ENCODE assay signal across 1 cellular context in genomic region chr2:32063310-32064020, GRCh38.
TF ChIP-seq lines count a peak whose summit lies in the region.

TSS of gene SPAST (plus strand) at chr2:32063556. CDS start at chr2:32063832, 276 bp downstream.

TF ChIP-seq in HepG2, 621 proteins besides CTCF, POLR2A, EP300 and RAD21 (continued from another document and continues in another):
- TF ChIP-seq ZNF646 (CRISPR knock-in tag; IDR thresholded peaks at IDR 0.05) (peak; percentile 72), PRDM10 (CRISPR knock-in tag; IDR thresholded peaks at IDR 0.05; ENCODE audit: low read depth) (peak; percentile 67; the same call in 1 of the 2 replicates), PLSCR1 (CRISPR knock-in tag; IDR thresholded peaks at IDR 0.05; ENCODE audit: borderline replicate concordance) (no peak), FOXP4 (CRISPR knock-in tag; IDR thresholded peaks at IDR 0.05) (peak; percentile 98), POGK (CRISPR knock-in tag; conservative IDR thresholded peaks at IDR 0.05) (no peak; the same call in none of the 2 replicates), TFDP2 (CRISPR knock-in tag; IDR thresholded peaks at IDR 0.05) (peak; percentile 70), ZNF766 (CRISPR knock-in tag; IDR thresholded peaks at IDR 0.05; ENCODE audit: borderline replicate concordance) (peak; percentile 80), ZNF772 (CRISPR knock-in tag; IDR thresholded peaks at IDR 0.05) (peak; percentile 73; the same call in 1 of the 2 replicates), GMEB2 (CRISPR knock-in tag; IDR thresholded peaks at IDR 0.05; ENCODE audit: low read depth) (peak; percentile 99), KLF9 (CRISPR knock-in tag; IDR thresholded peaks at IDR 0.05; ENCODE audit: low read depth) (peak; percentile 87), ZNF768 (CRISPR knock-in tag; IDR thresholded peaks at IDR 0.05) (no peak; the same call in 1 of the 2 replicates), NPAS2 (CRISPR knock-in tag; IDR thresholded peaks at IDR 0.05; ENCODE audit: borderline replicate concordance) (no peak), CEBPB (IDR thresholded peaks at IDR 0.05; ENCODE audit: borderline replicate concordance, low read depth, low read length) (no peak), RBFOX2 (IDR thresholded peaks at IDR 0.05; ENCODE audit: low read depth, low read length) (peak; percentile 94), FOXO4 (CRISPR knock-in tag; conservative IDR thresholded peaks at IDR 0.05) (no peak), ATF5 (CRISPR knock-in tag; IDR thresholded peaks at IDR 0.05; ENCODE audit: low read depth) (0 out of 2 replicates have a peak, but pooled peaks have one; percentile 77), ZNF543 (CRISPR knock-in tag; IDR thresholded peaks at IDR 0.05) (peak; percentile 93), ZNF530 (CRISPR knock-in tag; IDR thresholded peaks at IDR 0.05; ENCODE audit: low read depth) (no peak), ZNF33B (CRISPR knock-in tag; IDR thresholded peaks at IDR 0.05) (peak; percentile 61; the same call in 1 of the 2 replicates), ZBTB20 (CRISPR knock-in tag; IDR thresholded peaks at IDR 0.05; ENCODE audit: borderline replicate concordance, low read depth) (no peak), ZSCAN20 (CRISPR knock-in tag; IDR thresholded peaks at IDR 0.05; ENCODE audit: borderline replicate concordance) (peak; percentile 26; the same call in 1 of the 2 replicates), KDM4B (CRISPR knock-in tag; IDR thresholded peaks at IDR 0.05) (0 out of 2 replicates have a peak, but pooled peaks have one; percentile 9), GPN1 (CRISPR knock-in tag; IDR thresholded peaks at IDR 0.05; ENCODE audit: borderline replicate concordance) (no peak), GTF3A (CRISPR knock-in tag; conservative IDR thresholded peaks at IDR 0.05) (peak; percentile 81; the same call in 1 of the 2 replicates), HDAC2 (CRISPR knock-in tag; IDR thresholded peaks at IDR 0.05) (peak; percentile 87)
